In genomic region chr14:76929927-76930326, GRCh38 we compare ENCODE assay signal across 8 cellular contexts.
DNase-seq lines count a peak whose midpoint lies in the region; ATAC-seq and TF ChIP-seq lines count a peak whose summit lies in the region.

No MANE protein-coding gene starts in this region.

- DNase-seq in GM23338 (ENCODE audit: low spot score) (peak; percentile 62), SIG-M5 (lab: John Stamatoyannopoulos, UW) (peak; percentile 16), NAMALWA (ENCODE audit: low spot score) (no peak), stomach (no peak), colonic mucosa (no peak)
- peak; percentile 45 for DNase-seq in activated naive CD8-positive, alpha-beta T cell treated with anti-CD3 and anti-CD28 coated beads, Interleukin-2, amount 50 U/mL, for 24 hours

- 0 out of 2 replicates have a peak overlapping the region, but pooled peaks have one; percentile 49 for H3K4me2 ChIP-seq in GM23338
- H3K4me2 ChIP-seq in parathyroid adenoma (ENCODE audit: low read length): peak overlapping the region; percentile 44

- ATAC-seq in GM23338: peak; percentile 48
- ATAC-seq in activated naive CD8-positive, alpha-beta T cell treated with anti-CD3 and anti-CD28 coated beads, Interleukin-2, amount 50 U/mL, for 24 hours: peak; percentile 80
- no peak for ATAC-seq in GM18517 (IDR thresholded peaks at IDR 0.05; ENCODE audit: unreplicated experiment)

- H3K9me3 ChIP-seq in parathyroid adenoma (ENCODE audit: control insufficient read depth, low read length): no peaks in the 10 kb centered on the region
- H3K9me3 ChIP-seq in stomach: no peaks in the 10 kb centered on the region
- H3K9me3 ChIP-seq in colonic mucosa: no peaks in the 10 kb centered on the region

- H4K20me1 ChIP-seq in GM23338 (replicated peaks; ENCODE audit: insufficient read depth): no peaks in the 10 kb centered on the region

- no peak for TF ChIP-seq CTCF in GM23338 (conservative IDR thresholded peaks at IDR 0.05; ENCODE audit: low read depth in 2 of 2)
- TF ChIP-seq CTCF in parathyroid adenoma (IDR thresholded peaks at IDR 0.05): no peak
- no peak for TF ChIP-seq CTCF in stomach (IDR thresholded peaks at IDR 0.05)
- TF ChIP-seq CTCF in colonic mucosa (IDR thresholded peaks at IDR 0.05): no peak

- no peak overlapping the region; the same call in 2 of the 3 replicates for H3K4me3 Mint-ChIP-seq in GM23338
- peak overlapping the region; percentile 60 for H3K4me3 Mint-ChIP-seq in activated naive CD8-positive, alpha-beta T cell treated with anti-CD3 and anti-CD28 coated beads, Interleukin-2, amount 50 U/mL, for 24 hours

- no peak overlapping the region for H3K4me3 ChIP-seq in GM23338
- peak overlapping the region; percentile 1 for H3K4me3 ChIP-seq in parathyroid adenoma (ENCODE audit: low read depth, low read length)
- H3K4me3 ChIP-seq in stomach: no peak overlapping the region
- H3K4me3 ChIP-seq in colonic mucosa: no peak overlapping the region

- H3K9ac ChIP-seq in parathyroid adenoma: no peak overlapping the region
- H3K9ac ChIP-seq in colonic mucosa (ENCODE audit: low read depth in 2 of 2, low read length in 2 of 2): no peak overlapping the region

- H3K9me2 ChIP-seq in GM23338 (ENCODE audit: insufficient read depth): no peaks in the 10 kb centered on the region

- no peaks in the 10 kb centered on the region for H3K27me3 ChIP-seq in GM23338 (ENCODE audit: insufficient read depth)
- no peaks in the 10 kb centered on the region for H3K27me3 ChIP-seq in parathyroid adenoma (ENCODE audit: control insufficient read depth, insufficient read depth, low read length)
- H3K27me3 ChIP-seq in stomach: no peaks in the 10 kb centered on the region
- H3K27me3 ChIP-seq in colonic mucosa: no peaks in the 10 kb centered on the region

- peak overlapping the region; percentile 63 for H2AFZ ChIP-seq in GM23338
- peak overlapping the region; percentile 53 for H2AFZ ChIP-seq in parathyroid adenoma

- peaks cover 63% of the 10 kb centered on the region for H3K4me1 Mint-ChIP-seq in GM23338
- H3K4me1 Mint-ChIP-seq in activated naive CD8-positive, alpha-beta T cell treated with anti-CD3 and anti-CD28 coated beads, Interleukin-2, amount 50 U/mL, for 24 hours: peaks cover 61% of the 10 kb centered on the region

- peaks cover 13% of the 10 kb centered on the region; the same call in 1 of the 2 replicates for H3F3A ChIP-seq in GM23338 (replicated peaks; ENCODE audit: low read depth)

- H3K36me3 ChIP-seq in GM23338 (ENCODE audit: insufficient read depth) (no peaks in the 10 kb centered on the region), parathyroid adenoma (ENCODE audit: control insufficient read depth, insufficient read depth, low read length) (no peaks in the 10 kb centered on the region), stomach (no peaks in the 10 kb centered on the region), colonic mucosa (no peaks in the 10 kb centered on the region)

- H3K27ac Mint-ChIP-seq in GM23338: 0 out of 2 replicates have a peak overlapping the region, but pooled peaks have one; percentile 5
- peak overlapping the region; percentile 60 for H3K27ac Mint-ChIP-seq in activated naive CD8-positive, alpha-beta T cell treated with anti-CD3 and anti-CD28 coated beads, Interleukin-2, amount 50 U/mL, for 24 hours

- no peaks in the 10 kb centered on the region for H3K36me3 Mint-ChIP-seq in GM23338 (ENCODE audit: low read depth)
- no peaks in the 10 kb centered on the region for H3K36me3 Mint-ChIP-seq in activated naive CD8-positive, alpha-beta T cell treated with anti-CD3 and anti-CD28 coated beads, Interleukin-2, amount 50 U/mL, for 24 hours (ENCODE audit: low read depth)

- H3K27me3 Mint-ChIP-seq in GM23338 (ENCODE audit: insufficient read depth, low read depth, poor library complexity): peaks cover 23% of the 10 kb centered on the region
- H3K27me3 Mint-ChIP-seq in activated naive CD8-positive, alpha-beta T cell treated with anti-CD3 and anti-CD28 coated beads, Interleukin-2, amount 50 U/mL, for 24 hours: no peaks in the 10 kb centered on the region

- no peak for TF ChIP-seq POLR2A in stomach (IDR thresholded peaks at IDR 0.05)

- H3K27ac ChIP-seq in GM23338 (ENCODE audit: low read depth): peak overlapping the region; percentile 11; the same call in 1 of the 2 replicates
- peak overlapping the region; percentile 92 for H3K27ac ChIP-seq in parathyroid adenoma
- H3K27ac ChIP-seq in stomach: no peak overlapping the region
- no peak overlapping the region for H3K27ac ChIP-seq in colonic mucosa

- no peak for TF ChIP-seq EP300 in stomach (IDR thresholded peaks at IDR 0.05)

- H3K4me1 ChIP-seq in GM23338 (ENCODE audit: insufficient read depth) (peaks cover 62% of the 10 kb centered on the region), parathyroid adenoma (peaks cover 67% of the 10 kb centered on the region), stomach (peaks cover 0 to 22% (median 12%) of the 10 kb centered on the region in 4 donors), colonic mucosa (no peaks in the 10 kb centered on the region)

- 50 to 70% (median 62%) methylated on average over 8 of the region's 8 CpGs for WGBS in stomach, 5 donors

- H3K9me3 Mint-ChIP-seq in GM23338: no peaks in the 10 kb centered on the region
- no peaks in the 10 kb centered on the region for H3K9me3 Mint-ChIP-seq in activated naive CD8-positive, alpha-beta T cell treated with anti-CD3 and anti-CD28 coated beads, Interleukin-2, amount 50 U/mL, for 24 hours

- H3K79me2 ChIP-seq in GM23338 (replicated peaks; ENCODE audit: insufficient read depth): no peaks in the 10 kb centered on the region
- H3K79me2 ChIP-seq in parathyroid adenoma: no peaks in the 10 kb centered on the region

- intact Hi-C loops in stomach (cut with DNase I; ENCODE audit: low total_unique reads): no loop called here
- intact Hi-C loops in colonic mucosa (cut with DNase I): no loop called here

TF ChIP-seq in GM23338, 12 proteins besides CTCF, POLR2A, EP300 and RAD21 (continues in another document):
- TF ChIP-seq ZNF114 (CRISPR knock-in tag; IDR thresholded peaks at IDR 0.05): no peak
- no peak for TF ChIP-seq EZH2 (IDR thresholded peaks at IDR 0.05; ENCODE audit: low read depth, unreplicated experiment)
- no peak for TF ChIP-seq ZNF331 (CRISPR knock-in tag; IDR thresholded peaks at IDR 0.05; ENCODE audit: low read depth)
- no peak for TF ChIP-seq JUNB (IDR thresholded peaks at IDR 0.05; ENCODE audit: unreplicated experiment)
- no peak for TF ChIP-seq POLR2AphosphoS5 (IDR thresholded peaks at IDR 0.05; ENCODE audit: low read depth)
- no peak for TF ChIP-seq CREB1 (CRISPR knock-in tag; IDR thresholded peaks at IDR 0.05; ENCODE audit: low read depth)
- TF ChIP-seq, protein P1, sequence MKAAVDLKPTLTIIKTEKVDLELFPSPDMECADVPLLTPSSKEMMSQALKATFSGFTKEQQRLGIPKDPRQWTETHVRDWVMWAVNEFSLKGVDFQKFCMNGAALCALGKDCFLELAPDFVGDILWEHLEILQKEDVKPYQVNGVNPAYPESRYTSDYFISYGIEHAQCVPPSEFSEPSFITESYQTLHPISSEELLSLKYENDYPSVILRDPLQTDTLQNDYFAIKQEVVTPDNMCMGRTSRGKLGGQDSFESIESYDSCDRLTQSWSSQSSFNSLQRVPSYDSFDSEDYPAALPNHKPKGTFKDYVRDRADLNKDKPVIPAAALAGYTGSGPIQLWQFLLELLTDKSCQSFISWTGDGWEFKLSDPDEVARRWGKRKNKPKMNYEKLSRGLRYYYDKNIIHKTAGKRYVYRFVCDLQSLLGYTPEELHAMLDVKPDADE (IDR thresholded peaks at IDR 0.05): no peak
- TF ChIP-seq STAT1 (IDR thresholded peaks at IDR 0.05; ENCODE audit: unreplicated experiment): no peak
- no peak for TF ChIP-seq NANOG (IDR thresholded peaks at IDR 0.05; ENCODE audit: borderline replicate concordance)
- TF ChIP-seq EZH2phosphoT487 (IDR thresholded peaks at IDR 0.05; ENCODE audit: unreplicated experiment): no peak

Comparison
In these comparisons a context has a peak if more than half of its experiments do, and no peak if none do; other contexts are left out.
1. DNase-seq: peak in GM23338 (single experiment), SIG-M5 (single experiment) and activated naive CD8-positive, alpha-beta T cell treated with anti-CD3 and anti-CD28 coated beads, Interleukin-2, amount 50 U/mL, for 24 hours (single experiment); none in NAMALWA (single experiment), stomach (single experiment) and colonic mucosa (single experiment).
2. H3K27ac ChIP-seq: peak in GM23338 (single experiment) and parathyroid adenoma (single experiment); none in stomach (0 of 5) and colonic mucosa (single experiment).